In the genomic region with DNA sequence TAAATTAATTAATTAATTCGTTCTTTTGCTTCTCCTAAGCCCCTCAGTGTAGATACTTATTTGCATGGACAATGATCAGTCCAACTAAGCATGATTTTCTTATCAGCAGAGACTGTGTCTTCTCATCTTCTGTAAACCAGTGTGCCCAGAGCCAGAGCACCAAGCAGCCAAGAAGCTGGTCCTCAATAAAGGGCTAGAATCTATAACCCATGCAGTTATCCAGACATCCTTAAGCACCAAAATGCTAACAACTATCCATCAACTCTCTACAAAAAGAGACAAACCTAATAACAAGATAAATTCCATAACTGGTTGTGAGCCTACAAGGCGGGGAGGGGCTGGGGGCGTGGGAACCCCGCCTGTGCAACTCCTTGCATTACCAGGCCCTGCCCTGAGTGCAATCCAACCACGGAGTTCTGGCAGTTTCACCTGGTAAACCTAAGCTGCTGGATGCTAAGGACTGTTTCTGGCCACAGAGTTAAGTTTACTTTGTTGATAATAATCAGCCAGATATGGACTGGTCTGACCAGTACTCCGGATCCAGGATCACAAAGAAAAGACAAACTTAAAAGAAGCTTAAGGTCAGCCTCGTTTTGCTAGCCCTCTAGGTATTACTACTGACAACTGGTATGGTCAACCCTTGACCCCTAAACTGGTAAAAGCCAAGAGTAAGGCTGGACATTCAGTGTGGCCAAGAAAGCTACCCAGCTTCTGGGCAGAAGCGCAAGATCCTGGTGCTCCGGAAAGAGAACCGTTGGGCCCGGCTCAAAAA, we compare ENCODE assay signal across 19 cellular contexts. TPM values are rescaled to one million over a fixed set of nuclear protein-coding genes. Genes with fewer than 3 reads are reported as not detected.
DNase-seq lines count a peak whose midpoint lies in the region; ATAC-seq and TF ChIP-seq lines count a peak whose summit lies in the region.
"Had no signal": no experiment of that assay in that cellular context is flagged by ENCODE, and none has a peak within 500 bp of the region (broad histone marks: within the 10 kb centered on the region; RNA-seq: fewer than 3 reads in every experiment).

No MANE protein-coding gene starts in this region.

- H3K4me1 ChIP-seq in esophagus squamous epithelium (peaks cover 21 to 71% (median 22%) of the 10 kb centered on the region in 3 donors), parathyroid adenoma (peaks cover 69% of the 10 kb centered on the region), upper lobe of right lung (peaks cover 60% of the 10 kb centered on the region)

- intact Hi-C loops in esophagus squamous epithelium (cut with DNase I) (loop anchor here (10.0 kb wide), 1 partner anchor 122 kb away; no protein-coding TSS in a partner anchor), upper lobe of right lung (cut with DNase I) (no loop called here)

- H3K4me3 ChIP-seq in esophagus squamous epithelium (no peak overlapping the region), parathyroid adenoma (ENCODE audit: low read depth, low read length) (no peak overlapping the region), upper lobe of right lung (no peak overlapping the region)
- H3K4me3 ChIP-seq: thoracic aorta had no signal

- POLR2A ChIA-PET in HEK293T (lab: Yijun Ruan, JAX): no interaction called here

- ATAC-seq in upper lobe of right lung: peak; percentile 65
- no peak for ATAC-seq in GM18502 (IDR thresholded peaks at IDR 0.05; ENCODE audit: poor library complexity, unreplicated experiment)

- 62 to 69% methylated on average over 9 to 11 of the region's 11 CpGs for WGBS in esophagus squamous epithelium, 2 donors

- TF ChIP-seq CTCF in esophagus squamous epithelium (IDR thresholded peaks at IDR 0.05) (no peak), parathyroid adenoma (IDR thresholded peaks at IDR 0.05) (no peak), upper lobe of right lung (IDR thresholded peaks at IDR 0.05) (no peak)

- H3K79me2 ChIP-seq in parathyroid adenoma: peaks cover 65% of the 10 kb centered on the region

- H2AFZ ChIP-seq in parathyroid adenoma: peak overlapping the region; percentile 34

- H3K36me3 ChIP-seq in esophagus squamous epithelium (no peaks in the 10 kb centered on the region), parathyroid adenoma (ENCODE audit: control insufficient read depth, insufficient read depth, low read length) (no peaks in the 10 kb centered on the region), upper lobe of right lung (no peaks in the 10 kb centered on the region)

- peaks cover 0 to 6% (median 0%) of the 10 kb centered on the region in 3 donors for H3K9me3 ChIP-seq in esophagus squamous epithelium
- H3K9me3 ChIP-seq in parathyroid adenoma (ENCODE audit: control insufficient read depth, low read length): no peaks in the 10 kb centered on the region
- H3K9me3 ChIP-seq in upper lobe of right lung: no peaks in the 10 kb centered on the region

- H3K9ac ChIP-seq in parathyroid adenoma: no peak overlapping the region
- H3K9ac ChIP-seq: KMS-11 had no signal

- H3K4me2 ChIP-seq in parathyroid adenoma (ENCODE audit: low read length): peak overlapping the region; percentile 24
- H3K4me2 ChIP-seq: KMS-11 had no signal

- DNase-seq in activated effector memory CD4-positive, alpha-beta T cell treated with anti-CD3 and anti-CD28 coated beads, Interleukin-2, amount 50 U/mL, for 16 hours: peak; percentile 17
- DNase-seq in activated effector memory CD4-positive, alpha-beta T cell treated with Interleukin-2 at 50 U/mL for 16 hours: no peak
- DNase-seq in esophagus squamous epithelium (lab: John Stamatoyannopoulos, UW): no peak
- peak; percentile 71 for DNase-seq in upper lobe of right lung
- no peak for DNase-seq in HEK293T (ENCODE audit: extremely low spot score)
- DNase-seq in SKM-1 (lab: John Stamatoyannopoulos, UW; ENCODE audit: unreplicated experiment): no peak
- DNase-seq: activated CD4-positive, alpha-beta memory T cell treated with anti-CD3 and anti-CD28 coated beads, Interleukin-2, amount 10 ng/mL, durations not matched to agents 7 days and 5 days; activated naive CD8-positive, alpha-beta T cell treated with anti-CD3 and anti-CD28 coated beads, Interleukin-2, amount 10 ng/mL, durations not matched to agents 7 days and 5 days; activated T-cell treated with anti-CD3 and anti-CD28 coated beads, Interleukin-2, amount 50 U/mL, for 48 hours; DND-41; glutamatergic neuron; immature natural killer cell; midbrain; NCI-H1105; stimulated activated CD4-positive, alpha-beta T cell treated with anti-CD3 and anti-CD28 coated beads, Interleukin-2, amount 100 ng/mL, for 48 hours had no signal

- CTCF ChIA-PET in HEK293T (lab: Yijun Ruan, JAX): interaction anchor here (1.6 kb wide), 1 partner anchor 26 kb away, joined by 5 read pairs; no protein-coding TSS in a partner anchor

- no peak for TF ChIP-seq POLR2A in esophagus squamous epithelium (IDR thresholded peaks at IDR 0.05)

- H3K27me3 ChIP-seq in esophagus squamous epithelium (no peaks in the 10 kb centered on the region), parathyroid adenoma (ENCODE audit: control insufficient read depth, insufficient read depth, low read length) (no peaks in the 10 kb centered on the region), upper lobe of right lung (no peaks in the 10 kb centered on the region)

- peak overlapping the region; percentile 6 to 38 (median 19) for H3K27ac ChIP-seq in esophagus squamous epithelium
- peak overlapping the region; percentile 80 for H3K27ac ChIP-seq in parathyroid adenoma
- H3K27ac ChIP-seq in upper lobe of right lung: peak overlapping the region; percentile 51
- H3K27ac ChIP-seq: KMS-11, thoracic aorta had no signal

TF ChIP-seq in HEK293T, 16 proteins besides CTCF, POLR2A, EP300 and RAD21:
- TF ChIP-seq BHLHE40 (IDR thresholded peaks at IDR 0.05; ENCODE audit: borderline replicate concordance): no peak
- no peak for TF ChIP-seq TARDBP (IDR thresholded peaks at IDR 0.05)
- no peak for TF ChIP-seq ARNT (IDR thresholded peaks at IDR 0.05)
- no peak for TF ChIP-seq CTBP1 (IDR thresholded peaks at IDR 0.05; ENCODE audit: borderline replicate concordance)
- TF ChIP-seq ELF4 (IDR thresholded peaks at IDR 0.05): no peak
- no peak for TF ChIP-seq FOXM1 (IDR thresholded peaks at IDR 0.05; ENCODE audit: borderline replicate concordance)
- no peak for TF ChIP-seq NFRKB (IDR thresholded peaks at IDR 0.05)
- no peak for TF ChIP-seq FOXK2 (IDR thresholded peaks at IDR 0.05)
- TF ChIP-seq SUZ12 (IDR thresholded peaks at IDR 0.05): no peak
- TF ChIP-seq FOXA1 (IDR thresholded peaks at IDR 0.05): no peak
- no peak for TF ChIP-seq ZNF384 (IDR thresholded peaks at IDR 0.05)
- no peak for TF ChIP-seq L3MBTL2 (conservative IDR thresholded peaks at IDR 0.05)
- TF ChIP-seq, protein P1, sequence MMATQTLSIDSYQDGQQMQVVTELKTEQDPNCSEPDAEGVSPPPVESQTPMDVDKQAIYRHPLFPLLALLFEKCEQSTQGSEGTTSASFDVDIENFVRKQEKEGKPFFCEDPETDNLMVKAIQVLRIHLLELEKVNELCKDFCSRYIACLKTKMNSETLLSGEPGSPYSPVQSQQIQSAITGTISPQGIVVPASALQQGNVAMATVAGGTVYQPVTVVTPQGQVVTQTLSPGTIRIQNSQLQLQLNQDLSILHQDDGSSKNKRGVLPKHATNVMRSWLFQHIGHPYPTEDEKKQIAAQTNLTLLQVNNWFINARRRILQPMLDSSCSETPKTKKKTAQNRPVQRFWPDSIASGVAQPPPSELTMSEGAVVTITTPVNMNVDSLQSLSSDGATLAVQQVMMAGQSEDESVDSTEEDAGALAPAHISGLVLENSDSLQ (IDR thresholded peaks at IDR 0.05): no peak
- no peak for TF ChIP-seq HDGF (IDR thresholded peaks at IDR 0.05; ENCODE audit: borderline replicate concordance)

RNA-seq across cellular contexts. Expression of a gene that starts 51.5 kb away (rescaled TPM):
- total RNA-seq in esophagus squamous epithelium (10 to 100 TPM in 1 of 4 donors, 1 to 10 TPM in 3; 3.5 to 12.8 (median 4.5) TPM), upper lobe of right lung (29.0 TPM)

Comparison
In these comparisons a context has a peak if more than half of its experiments do, and no peak if none do; other contexts are left out.
1. DNase-seq: peak in activated effector memory CD4-positive, alpha-beta T cell treated with anti-CD3 and anti-CD28 coated beads, Interleukin-2, amount 50 U/mL, for 16 hours (single experiment) and upper lobe of right lung (single experiment); none in activated effector memory CD4-positive, alpha-beta T cell treated with Interleukin-2 at 50 U/mL for 16 hours (single experiment), esophagus squamous epithelium (single experiment), HEK293T (single experiment) and SKM-1 (single experiment).
2. H3K27ac ChIP-seq: peak in every context shown above with its lines; median percentile 80 in parathyroid adenoma; 51 in upper lobe of right lung; 19 in esophagus squamous epithelium.